In the genomic region with DNA sequence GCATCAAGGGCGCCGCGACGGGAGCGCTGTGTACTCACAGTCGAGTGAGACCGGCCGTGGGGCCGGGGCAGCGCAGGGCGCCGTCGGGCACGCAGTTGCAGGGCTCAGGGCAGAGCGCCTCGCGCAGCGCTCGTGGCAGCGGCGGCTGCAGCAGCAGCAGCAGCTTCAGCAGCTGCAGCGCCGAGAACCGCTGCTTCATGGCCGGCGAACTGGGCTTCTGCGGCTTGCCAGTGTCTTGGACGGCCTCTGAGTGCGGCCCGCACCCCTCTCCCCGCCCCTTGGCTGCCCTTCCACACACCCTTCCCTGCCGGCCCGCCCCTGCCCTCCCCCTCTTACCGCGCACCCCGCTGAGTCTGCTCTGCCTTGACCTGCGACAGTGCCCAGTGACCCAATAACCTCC, we compare ENCODE assay signal across 1 cellular context.
TF ChIP-seq lines count a peak whose summit lies in the region.

LHCGR (minus strand) TSS at position 252 of the 400 bp plus-strand sequence; CDS start at position 199, 53 bp downstream.

TF ChIP-seq in IMR-90, 13 proteins besides CTCF, POLR2A, EP300 and RAD21:
- TF ChIP-seq CHD1 (IDR thresholded peaks at IDR 0.05; ENCODE audit: low read depth, low read length) (no peak), SMC3 (IDR thresholded peaks at IDR 0.05; ENCODE audit: low read depth, low read length) (no peak), NFE2L2 (IDR thresholded peaks at IDR 0.05; ENCODE audit: low read depth, low read length) (no peak), MXI1 (IDR thresholded peaks at IDR 0.05; ENCODE audit: borderline replicate concordance, low read depth, low read length) (no peak), CEBPB (IDR thresholded peaks at IDR 0.05; ENCODE audit: low read depth, low read length) (no peak), FOS (IDR thresholded peaks at IDR 0.05; ENCODE audit: low read depth, low read length) (no peak), RCOR1 (IDR thresholded peaks at IDR 0.05; ENCODE audit: insufficient replicate concordance, low read length) (no peak), BHLHE40 (IDR thresholded peaks at IDR 0.05; ENCODE audit: low read depth, low read length) (no peak), USF2 (IDR thresholded peaks at IDR 0.05; ENCODE audit: low read depth, low read length) (no peak), MAZ (IDR thresholded peaks at IDR 0.05; ENCODE audit: borderline replicate concordance, low read depth, low read length) (no peak), RFX5 (IDR thresholded peaks at IDR 0.05; ENCODE audit: low read depth, low read length) (no peak), ELK1 (IDR thresholded peaks at IDR 0.05; ENCODE audit: borderline replicate concordance, low read depth, low read length) (no peak), MAFK (IDR thresholded peaks at IDR 0.05; ENCODE audit: low read depth, low read length) (no peak)
